In genomic region chr7:52030722-52031121, GRCh38 we compare ENCODE assay signal across 25 cellular contexts.
A peak's percentile ranks its signal among the peaks of the same experiment; 100 is the strongest.
DNase-seq lines count a peak whose midpoint lies in the region; ATAC-seq, FAIRE-seq and TF ChIP-seq lines count a peak whose summit lies in the region.
"Had no signal": no experiment of that assay in that cellular context is flagged by ENCODE, and none has a peak within 500 bp of the region (broad histone marks: within the 10 kb centered on the region; RNA-seq: fewer than 3 reads in every experiment).

No MANE protein-coding gene starts in this region.

- H2BK120ac ChIP-seq in H9 (ENCODE audit: low read depth, low read length, poor library complexity, severe bottlenecking) (no peak overlapping the region), H1 (replicated peaks; ENCODE audit: low read depth, low read length) (no peak overlapping the region), neuronal stem cell (ENCODE audit: low read depth, low read length) (no peak overlapping the region)

- POLR2A ChIA-PET in H1 (lab: Charles Lee; ENCODE audit: partially characterized antibody), result no interaction called here

- H3K9ac ChIP-seq in H9 (ENCODE audit: extremely low read depth, insufficient read length, low read length), result no peak overlapping the region
- no peak overlapping the region for H3K9ac ChIP-seq in H1 (replicated peaks in 1 of 4; ENCODE audit: extremely low read depth in 1 of 4, low read depth in 3 of 4, low read length in 3 of 4)
- H3K9ac ChIP-seq in neuronal stem cell (ENCODE audit: low read depth, low read length, poor library complexity), result no peak overlapping the region

- H3K27me3 Mint-ChIP-seq in H9 (ENCODE audit: low read depth), result no peaks in the 10 kb centered on the region
- H3K27me3 Mint-ChIP-seq: B cell had no signal

- H3K23ac ChIP-seq in H9 (ENCODE audit: insufficient read length, low read depth, low read length) (no peak overlapping the region), H1 (ENCODE audit: insufficient read length) (no peak overlapping the region), neuronal stem cell (ENCODE audit: low read depth, low read length, poor library complexity) (no peak overlapping the region)

- H3K4me3 ChIP-seq in H1 (ENCODE audit: extremely low read depth in 1 of 4, insufficient read depth in 2 of 4, low read depth in 3 of 4, low read length in 4 of 4) (no peak overlapping the region), neuronal stem cell (ENCODE audit: low read length in 2 of 2) (no peak overlapping the region)
- H3K4me3 ChIP-seq: A549, K562, MG63, SJSA1 had no signal

- H3K27me3 ChIP-seq in H9 (ENCODE audit: insufficient read depth, low read length) (no peaks in the 10 kb centered on the region), H1 (replicated peaks in 1 of 4; ENCODE audit: control insufficient read depth in 3 of 4, extremely low read depth in 1 of 4, insufficient read depth in 3 of 4, low read length in 3 of 4) (no peaks in the 10 kb centered on the region), neuronal stem cell (ENCODE audit: control insufficient read depth in 3 of 3, insufficient read depth in 3 of 3, low read depth in 1 of 3, low read length in 3 of 3) (no peaks in the 10 kb centered on the region)
- H3K27me3 ChIP-seq: MG63, SJSA1 had no signal

- DNase-seq in D341Med (ENCODE audit: low spot score), result peak; percentile 74
- no peak for DNase-seq in H9
- no peak for DNase-seq in H1 (ENCODE audit: low read depth in 1 of 2, low spot score in 2 of 2)
- DNase-seq in neuronal stem cell (ENCODE audit: low spot score), result no peak
- no peak for DNase-seq in activated CD4-positive, alpha-beta T cell treated with anti-CD3 and anti-CD28 coated beads for 1 hour
- no peak for DNase-seq in RKO (ENCODE audit: low spot score)
- DNase-seq: DND-41; MG63; NCI-H1048; NCI-H1417 treated with DMSO at 0.1 percent for 48 hours; NCI-H187; NCI-H2107; NCI-H2227 treated with DMSO at 0.1 percent for 48 hours; NCI-H510A; NK-92 treated with Interleukin-12 subunit alpha and Interleukin-12 subunit beta, amount 100 ng/mL, for 24 hours; T-helper 1 cell had no signal

- H2BK20ac ChIP-seq in H9 (ENCODE audit: low read depth, low read length, poor library complexity, severe bottlenecking), result no peak overlapping the region
- H2BK20ac ChIP-seq in H1 (ENCODE audit: low read length), result no peak overlapping the region

- H3K4me1 ChIP-seq in H9 (ENCODE audit: insufficient read depth, low read length), result no peaks in the 10 kb centered on the region
- no peaks in the 10 kb centered on the region for H3K4me1 ChIP-seq in H1 (replicated peaks in 1 of 4; ENCODE audit: control insufficient read depth in 3 of 4, insufficient read depth in 4 of 4, low read length in 3 of 4)
- no peaks in the 10 kb centered on the region for H3K4me1 ChIP-seq in neuronal stem cell (ENCODE audit: control insufficient read depth in 2 of 2, insufficient read depth in 1 of 2, low read depth in 1 of 2, low read length in 2 of 2)
- H3K4me1 ChIP-seq: A549, SJSA1 had no signal

- no peak overlapping the region for H3K27ac ChIP-seq in H9 (ENCODE audit: insufficient read length, low read depth, low read length)
- H3K27ac ChIP-seq in H1 (ENCODE audit: low read depth, low read length), result no peak overlapping the region
- no peak overlapping the region for H3K27ac ChIP-seq in neuronal stem cell (replicated peaks; ENCODE audit: low read length)
- H3K27ac ChIP-seq: A549, SJSA1 had no signal

- H2AK5ac ChIP-seq in H9 (ENCODE audit: insufficient read length, low read length) (no peak overlapping the region), H1 (ENCODE audit: low read depth, low read length) (no peak overlapping the region), neuronal stem cell (ENCODE audit: low read depth, low read length) (no peak overlapping the region)

- no CpG with 5 or more reads among the region's 4 CpGs for WGBS in H9 (ENCODE audit: extremely low coverage, insufficient read length, low lambda C conversion rate)
- WGBS in H1 (ENCODE audit: extremely low coverage in 1 of 2, insufficient coverage in 1 of 2, insufficient read length in 1 of 2, insufficient replicate concordance in 2 of 2, low coverage in 1 of 2, low lambda C conversion rate in 2 of 2, missing lambda C conversion rate in 1 of 2), 2 experiments, result 88% methylated on average over 4 of the region's 4 CpGs; no CpG with 5 or more reads in 1 of the 2 experiments
- no CpG with 5 or more reads among the region's 4 CpGs for WGBS in neuronal stem cell (ENCODE audit: extremely low coverage in 2 of 2, insufficient read length in 2 of 2, insufficient replicate concordance in 1 of 2), 2 donors

- H3K4me1 Mint-ChIP-seq in H9, result peaks cover 4 to 5% of the 10 kb centered on the region in 2 experiments
- H3K4me1 Mint-ChIP-seq: B cell, CD14-positive monocyte had no signal

- no peaks in the 10 kb centered on the region for H3K9me3 ChIP-seq in H9 (ENCODE audit: control insufficient read depth, low read depth, low read length)
- peaks cover 3 to 5% of the 10 kb centered on the region in 2 experiments; a peak in 2 of 4 replicates for H3K9me3 ChIP-seq in H1 (ENCODE audit: insufficient read depth in 2 of 2, low read depth in 1 of 2, low read length in 1 of 2)
- no peaks in the 10 kb centered on the region for H3K9me3 ChIP-seq in neuronal stem cell (replicated peaks in 1 of 2; ENCODE audit: control insufficient read depth in 2 of 2, insufficient read depth in 1 of 2, low read depth in 1 of 2, low read length in 2 of 2)
- H3K9me3 ChIP-seq: A549, MG63, SJSA1 had no signal

- no peak overlapping the region for H3K56ac ChIP-seq in H9 (ENCODE audit: insufficient read length, low read depth, low read length)
- no peak overlapping the region for H3K56ac ChIP-seq in H1 (replicated peaks; ENCODE audit: insufficient read length, low read depth, low read length)

- H3T11ph ChIP-seq in H9 (ENCODE audit: low read length), result no peak overlapping the region

- CTCF ChIA-PET in H1 (lab: Charles Lee; ENCODE audit: partially characterized antibody), result interaction anchor here (1.8 kb wide), 1 partner anchor 12 kb away, joined by 11 read pairs; no protein-coding TSS in a partner anchor

- peak overlapping the region; percentile 85 for H2AFZ ChIP-seq in H9 (ENCODE audit: low read length)
- peak overlapping the region; percentile 88; the same call in 1 of the 2 replicates for H2AFZ ChIP-seq in H1 (ENCODE audit: low read length)
- peak overlapping the region; percentile 67 for H2AFZ ChIP-seq in neuronal stem cell (ENCODE audit: low read length)

- TF ChIP-seq RAD21 in H1 (IDR thresholded peaks at IDR 0.05 in 1 of 2, conservative IDR thresholded peaks at IDR 0.05 in 1 of 2; ENCODE audit: low read depth in 2 of 2, low read length in 2 of 2), result no peak

- TF ChIP-seq EP300 in H1 (IDR thresholded peaks at IDR 0.05; ENCODE audit: borderline replicate concordance in 1 of 2, low read depth in 2 of 2, low read length in 2 of 2), result no peak

- H3K79me1 ChIP-seq in H9 (ENCODE audit: insufficient read depth, low read depth, low read length, poor library complexity, severe bottlenecking) (no peaks in the 10 kb centered on the region), H1 (ENCODE audit: low read depth, low read length) (no peaks in the 10 kb centered on the region), neuronal stem cell (ENCODE audit: low read depth, low read length) (no peaks in the 10 kb centered on the region)

- H3K36me3 ChIP-seq in H1 (ENCODE audit: control insufficient read depth in 2 of 4, insufficient read depth in 4 of 4, low read length in 3 of 4), result no peaks in the 10 kb centered on the region
- no peaks in the 10 kb centered on the region for H3K36me3 ChIP-seq in neuronal stem cell (replicated peaks in 1 of 2; ENCODE audit: control insufficient read depth in 2 of 2, insufficient read depth in 2 of 2, low read length in 2 of 2)
- H3K36me3 ChIP-seq: MG63, SJSA1 had no signal

- H4K5ac ChIP-seq in H9 (ENCODE audit: insufficient read length, low read depth, low read length) (no peak overlapping the region), H1 (ENCODE audit: insufficient read length, low read depth, low read length) (no peak overlapping the region)

- H3K27ac Mint-ChIP-seq in H9, result peak overlapping the region in 1 of 3 experiments; percentile 47; a peak in 2 of 7 replicates
- H3K27ac Mint-ChIP-seq: B cell, CD14-positive monocyte had no signal

- H3K36me3 Mint-ChIP-seq in H9 (ENCODE audit: insufficient read depth in 1 of 3, low read depth in 3 of 3), result peaks cover 0 to 18% (median 5%) of the 10 kb centered on the region in 3 experiments; a peak in 6 of 7 replicates
- H3K36me3 Mint-ChIP-seq: CD14-positive monocyte had no signal

- no peak for TF ChIP-seq POLR2A in H1 (IDR thresholded peaks at IDR 0.05; ENCODE audit: control extremely low read depth in 1 of 2, low read depth in 2 of 2, low read length in 2 of 2)

- H4K20me1 ChIP-seq in H9 (ENCODE audit: control insufficient read depth, insufficient read depth, insufficient read length) (no peaks in the 10 kb centered on the region), H1 (replicated peaks in 1 of 2; ENCODE audit: control insufficient read depth in 1 of 2, insufficient read depth in 2 of 2, low read length in 2 of 2) (no peaks in the 10 kb centered on the region)

- H2BK12ac ChIP-seq in H9 (ENCODE audit: insufficient read length, low read depth, low read length) (no peak overlapping the region), H1 (ENCODE audit: low read depth, low read length) (no peak overlapping the region), neuronal stem cell (ENCODE audit: low read length) (no peak overlapping the region)

- no peaks in the 10 kb centered on the region for H3K79me2 ChIP-seq in H9 (ENCODE audit: insufficient read depth, low read length)
- H3K79me2 ChIP-seq in H1 (ENCODE audit: control insufficient read depth in 1 of 2, insufficient read depth in 2 of 2, low read length in 2 of 2), result no peaks in the 10 kb centered on the region

- H2BK15ac ChIP-seq in H9 (ENCODE audit: low read depth, low read length), result no peak overlapping the region
- H2BK15ac ChIP-seq in H1 (ENCODE audit: low read length), result no peak overlapping the region
- H2BK15ac ChIP-seq in neuronal stem cell (ENCODE audit: low read length), result no peak overlapping the region

- no peak for TF ChIP-seq CTCF in H9 (conservative IDR thresholded peaks at IDR 0.05)
- no peak for TF ChIP-seq CTCF in H1 (IDR thresholded peaks at IDR 0.05; ENCODE audit: control extremely low read depth in 1 of 3, insufficient read depth in 1 of 3, low read depth in 1 of 3, low read length in 3 of 3)

- H3K4ac ChIP-seq in H9 (ENCODE audit: low read depth, low read length), result no peak overlapping the region
- no peak overlapping the region for H3K4ac ChIP-seq in H1 (replicated peaks; ENCODE audit: insufficient read length, low read depth, low read length)
- H3K4ac ChIP-seq in neuronal stem cell (ENCODE audit: low read length), result no peak overlapping the region

- ATAC-seq in HG03108 (IDR thresholded peaks at IDR 0.05; ENCODE audit: unreplicated experiment), result no peak
- ATAC-seq: A549, HepG2, K562, Panc1 had no signal

- H3K4me2 ChIP-seq in H9 (ENCODE audit: insufficient read depth, insufficient read length, low read length) (no peak overlapping the region), H1 (ENCODE audit: insufficient read depth in 1 of 2, low read depth in 2 of 2, low read length in 2 of 2) (no peak overlapping the region), neuronal stem cell (ENCODE audit: insufficient read depth, low read length, poor library complexity, severe bottlenecking) (no peak overlapping the region)
- H3K4me2 ChIP-seq: A549 had no signal

- H2BK5ac ChIP-seq in H9 (ENCODE audit: insufficient read length, low read length), result no peak overlapping the region
- no peak overlapping the region for H2BK5ac ChIP-seq in H1 (ENCODE audit: low read depth, low read length)
- no peak overlapping the region for H2BK5ac ChIP-seq in neuronal stem cell (ENCODE audit: low read length)

- H3K4me3 Mint-ChIP-seq in H9, result no peak overlapping the region
- H3K4me3 Mint-ChIP-seq: B cell, CD14-positive monocyte had no signal

- no peak overlapping the region for H4K91ac ChIP-seq in H9 (ENCODE audit: insufficient read length, low read depth, low read length)
- no peak overlapping the region for H4K91ac ChIP-seq in H1 (replicated peaks; ENCODE audit: insufficient read length, low read length)
- no peak overlapping the region for H4K91ac ChIP-seq in neuronal stem cell (ENCODE audit: low read depth, low read length, poor library complexity)

- peaks cover 11 to 18% of the 10 kb centered on the region in 2 experiments for H3K9me3 Mint-ChIP-seq in H9

- no peak overlapping the region for H4K8ac ChIP-seq in H9 (replicated peaks; ENCODE audit: insufficient read length, low read depth, low read length)
- no peak overlapping the region for H4K8ac ChIP-seq in H1 (ENCODE audit: extremely low read depth, insufficient read depth, low read length)
- H4K8ac ChIP-seq in neuronal stem cell (ENCODE audit: low read depth, low read length), result no peak overlapping the region

- FAIRE-seq in H1 (lab: Jason Lieb, UNC), result no peak
- FAIRE-seq: A549, GM12892, HepG2, K562 had no signal

- H3K18ac ChIP-seq in H9 (ENCODE audit: insufficient read length, low read depth, low read length) (no peak overlapping the region), H1 (ENCODE audit: extremely low read depth, low read length) (no peak overlapping the region), neuronal stem cell (ENCODE audit: low read length) (no peak overlapping the region)

- H3K23me2 ChIP-seq in H9 (ENCODE audit: insufficient read length, low read depth, low read length, poor library complexity, severe bottlenecking), result no peaks in the 10 kb centered on the region
- no peaks in the 10 kb centered on the region for H3K23me2 ChIP-seq in H1 (ENCODE audit: low read depth, low read length)

- H3K14ac ChIP-seq in H9 (ENCODE audit: insufficient read depth, low read length) (no peak overlapping the region), H1 (ENCODE audit: insufficient read length) (no peak overlapping the region), neuronal stem cell (ENCODE audit: low read length) (no peak overlapping the region)
